In the genomic region with DNA sequence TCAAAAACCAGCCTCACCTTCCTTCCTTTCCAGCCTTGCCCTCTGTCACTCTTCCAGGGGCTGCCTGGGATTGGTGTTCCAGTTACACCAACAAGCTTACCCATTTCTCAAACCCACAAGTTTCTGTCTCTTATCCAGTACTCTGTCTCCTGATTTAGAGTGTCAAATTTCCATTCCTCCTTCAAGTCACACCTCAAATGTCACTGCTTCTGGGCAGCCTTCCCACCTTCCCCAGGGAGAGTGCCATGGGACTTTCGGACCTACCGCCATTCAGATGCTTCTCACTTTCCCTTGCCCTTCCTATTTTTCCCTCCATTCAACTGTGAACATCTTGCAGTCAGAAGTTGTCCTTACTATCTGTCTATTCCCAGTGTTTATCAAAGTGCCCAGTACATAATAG, we compare ENCODE assay signal across 12 cellular contexts. TPM values are rescaled to one million over a fixed set of nuclear protein-coding genes. Genes with fewer than 3 reads are reported as not detected.
"Had no signal": no experiment of that assay in that cellular context is flagged by ENCODE, and none has a peak within 500 bp of the region (broad histone marks: within the 10 kb centered on the region; RNA-seq: fewer than 3 reads in every experiment).

No MANE protein-coding gene starts in this region.

- H3K4me1 ChIP-seq: HAP-1 had no signal

- H3K27ac Mint-ChIP-seq: GM23338, H9, HFFc6 had no signal

- H3K4me3 ChIP-seq: GM23248, GM23338, HAP-1 had no signal

- H3K9ac ChIP-seq: GM23248 had no signal

- H3K4me3 Mint-ChIP-seq: GM23338, H9, HFFc6 had no signal

- H2AFZ ChIP-seq: GM23248, GM23338 had no signal

- H3K27ac ChIP-seq: GM23248 had no signal

- H3K9me3 Mint-ChIP-seq: GM23338, H9 had no signal

- H3K9me3 ChIP-seq: HAP-1 had no signal

- DNase-seq: GM23248, GOT3, H7, H9, HCEC 1CT, HFFc6 had no signal

- H3K4me1 Mint-ChIP-seq: GM23338, H9 had no signal

- H3K4me2 ChIP-seq: GM23338 had no signal

- ATAC-seq: GM23338, HCT116 had no signal

- H3K36me3 ChIP-seq: HAP-1 had no signal

- FAIRE-seq: H1, H54 had no signal

RNA-seq across cellular contexts. Expression of gene GRXCR2, which starts 2.0 kb away (rescaled TPM):
- total RNA-seq: GM23248, GM23338, H1, H4, H7, H9, HFFc6 had no signal
- polyA plus RNA-seq: GM23248, GM23338, H1 had no signal
